In the genomic region with DNA sequence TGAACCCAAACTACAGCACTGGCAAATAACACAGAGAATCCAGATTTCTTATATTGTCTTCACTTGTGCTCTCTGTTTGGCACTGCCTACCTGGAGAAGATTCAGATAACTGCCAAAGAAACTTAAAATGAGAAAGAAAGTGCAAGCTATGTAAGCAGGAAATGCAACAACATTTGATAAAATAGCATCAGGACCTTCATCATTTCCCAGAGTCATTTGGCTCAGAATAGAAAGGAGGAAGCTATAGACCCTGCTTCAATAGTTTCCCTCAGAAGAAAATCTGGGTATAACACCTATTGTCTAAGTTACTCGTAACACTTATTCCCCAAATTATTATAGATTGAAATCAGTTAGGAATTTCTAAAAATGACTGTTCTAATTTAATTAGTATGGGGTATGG, we compare ENCODE assay signal across 20 cellular contexts. TPM values are rescaled to one million over a fixed set of nuclear protein-coding genes. Genes with fewer than 3 reads are reported as not detected.
DNase-seq lines count a peak whose midpoint lies in the region; ATAC-seq lines count a peak whose summit lies in the region.
"Had no signal": no experiment of that assay in that cellular context is flagged by ENCODE, and none has a peak within 500 bp of the region (broad histone marks: within the 10 kb centered on the region; RNA-seq: fewer than 3 reads in every experiment).

No MANE protein-coding gene starts in this region.

- H3K27me3 Mint-ChIP-seq in activated CD4-positive, alpha-beta T cell treated with anti-CD3 and anti-CD28 coated beads, Interleukin-2, amount 10 ng/mL, durations not matched to agents 24 days and 14 days, result peaks cover 8% of the 10 kb centered on the region
- no peaks in the 10 kb centered on the region for H3K27me3 Mint-ChIP-seq in activated CD4-positive, alpha-beta memory T cell treated with anti-CD3 and anti-CD28 coated beads for 36 hours
- H3K27me3 Mint-ChIP-seq in naive B cell, result no peaks in the 10 kb centered on the region
- H3K27me3 Mint-ChIP-seq: dendritic cell treated with granulocyte-macrophage colony-stimulating factor and Interleukin-4, amounts not matched to agents 40 ng/mL and 50 ng/mL, for 4 days had no signal

- intact Hi-C loops in activated CD4-positive, alpha-beta T cell treated with anti-CD3 and anti-CD28 coated beads, Interleukin-2, amount 10 ng/mL, durations not matched to agents 24 days and 14 days (cut with micrococcal nuclease), result no loop called here
- intact Hi-C loops in activated CD4-positive, alpha-beta memory T cell treated with anti-CD3 and anti-CD28 coated beads for 36 hours (cut with micrococcal nuclease), result no loop called here

- DNase-seq in activated CD4-positive, alpha-beta T cell treated with anti-CD3 and anti-CD28 coated beads, Interleukin-2, amount 10 ng/mL, durations not matched to agents 24 days and 14 days, result no peak
- DNase-seq in activated CD4-positive, alpha-beta T cell treated with anti-CD3 and anti-CD28 coated beads, Interleukin-2, amount 50 U/mL, for 1 hour, result no peak
- DNase-seq in activated CD4-positive, alpha-beta memory T cell treated with anti-CD3 and anti-CD28 coated beads for 36 hours, result no peak
- DNase-seq in naive B cell, result peak; percentile 12
- no peak for DNase-seq in RPMI8226
- no peak for DNase-seq in SKM-1 (lab: John Stamatoyannopoulos, UW; ENCODE audit: unreplicated experiment)
- DNase-seq: activated CD8-positive, alpha-beta memory T cell treated with anti-CD3 and anti-CD28 coated beads for 24 hours; Caco-2; erythroblast; left ventricle myocardium superior; MG63; NCI-H187 treated with DMSO at 0.1 percent for 48 hours; NCI-H446 treated with DMSO at 0.1 percent for 48 hours; ovary; SIG-M5; stimulated activated CD4-positive, alpha-beta T cell treated with anti-CD3 and anti-CD28 coated beads, Interleukin-1b, Interleukin-23, amount 100 ng/mL, for 48 hours had no signal

- CTCF ChIA-PET in activated CD4-positive, alpha-beta memory T cell treated with anti-CD3 and anti-CD28 coated beads for 36 hours (lab: Charles Lee), result interaction anchor here (1.1 kb wide), 1 partner anchor 270 kb away, joined by 3 read pairs; a partner anchor contains a TSS

- peaks cover 11% of the 10 kb centered on the region for H3K4me1 Mint-ChIP-seq in activated CD4-positive, alpha-beta T cell treated with anti-CD3 and anti-CD28 coated beads, Interleukin-2, amount 10 ng/mL, durations not matched to agents 24 days and 14 days
- H3K4me1 Mint-ChIP-seq in activated CD4-positive, alpha-beta memory T cell treated with anti-CD3 and anti-CD28 coated beads for 36 hours (ENCODE audit: low read depth), result peaks cover 19% of the 10 kb centered on the region
- peaks cover 11 to 38% (median 20%) of the 10 kb centered on the region in 3 donors for H3K4me1 Mint-ChIP-seq in naive B cell

- H3K4me3 Mint-ChIP-seq in activated CD4-positive, alpha-beta T cell treated with anti-CD3 and anti-CD28 coated beads, Interleukin-2, amount 10 ng/mL, durations not matched to agents 24 days and 14 days, result peak overlapping the region; percentile 47
- H3K4me3 Mint-ChIP-seq in activated CD4-positive, alpha-beta memory T cell treated with anti-CD3 and anti-CD28 coated beads for 36 hours, result no peak overlapping the region
- peak overlapping the region; percentile 42 to 82 (median 66) for H3K4me3 Mint-ChIP-seq in naive B cell
- H3K4me3 Mint-ChIP-seq: dendritic cell treated with granulocyte-macrophage colony-stimulating factor and Interleukin-4, amounts not matched to agents 40 ng/mL and 50 ng/mL, for 4 days had no signal

- peak overlapping the region; percentile 63 for H3K27ac Mint-ChIP-seq in activated CD4-positive, alpha-beta T cell treated with anti-CD3 and anti-CD28 coated beads, Interleukin-2, amount 10 ng/mL, durations not matched to agents 24 days and 14 days
- peak overlapping the region; percentile 67 for H3K27ac Mint-ChIP-seq in activated CD4-positive, alpha-beta memory T cell treated with anti-CD3 and anti-CD28 coated beads for 36 hours
- peak overlapping the region; percentile 5 to 89 (median 74) for H3K27ac Mint-ChIP-seq in naive B cell
- H3K27ac Mint-ChIP-seq: dendritic cell treated with granulocyte-macrophage colony-stimulating factor and Interleukin-4, amounts not matched to agents 40 ng/mL and 50 ng/mL, for 4 days had no signal

- POLR2A ChIA-PET in activated CD4-positive, alpha-beta memory T cell treated with anti-CD3 and anti-CD28 coated beads for 36 hours (lab: Charles Lee), result no interaction called here

- ATAC-seq in GM19035 (IDR thresholded peaks at IDR 0.05; ENCODE audit: unreplicated experiment), result peak; percentile 13
- peak; percentile 64 to 75 for ATAC-seq in naive B cell (ENCODE audit: low read depth in 2 of 2)
- no peak for ATAC-seq in HG03159 (IDR thresholded peaks at IDR 0.05; ENCODE audit: unreplicated experiment)
- ATAC-seq: left ventricle myocardium superior, sciatic nerve had no signal

- H3K9me3 Mint-ChIP-seq in activated CD4-positive, alpha-beta T cell treated with anti-CD3 and anti-CD28 coated beads, Interleukin-2, amount 10 ng/mL, durations not matched to agents 24 days and 14 days, result no peaks in the 10 kb centered on the region
- peaks cover 12% of the 10 kb centered on the region for H3K9me3 Mint-ChIP-seq in activated CD4-positive, alpha-beta memory T cell treated with anti-CD3 and anti-CD28 coated beads for 36 hours
- peaks cover 0 to 11% (median 8%) of the 10 kb centered on the region in 7 donors for H3K9me3 Mint-ChIP-seq in naive B cell

- peaks cover 2% of the 10 kb centered on the region for H3K36me3 Mint-ChIP-seq in activated CD4-positive, alpha-beta T cell treated with anti-CD3 and anti-CD28 coated beads, Interleukin-2, amount 10 ng/mL, durations not matched to agents 24 days and 14 days (ENCODE audit: low read depth)
- H3K36me3 Mint-ChIP-seq in activated CD4-positive, alpha-beta memory T cell treated with anti-CD3 and anti-CD28 coated beads for 36 hours, result peaks cover 2% of the 10 kb centered on the region
- peaks cover 0 to 7% of the 10 kb centered on the region in 2 donors for H3K36me3 Mint-ChIP-seq in naive B cell

RNA-seq across cellular contexts. Expression of a gene that starts 56.2 kb away (rescaled TPM):
- 0.26 TPM in 1 of 2 replicates, not detected in the other for total RNA-seq in activated CD4-positive, alpha-beta T cell treated with anti-CD3 and anti-CD28 coated beads, Interleukin-2, amount 10 ng/mL, durations not matched to agents 24 days and 14 days
- under 1 TPM in 1 of 2 experiments, not detected in 1; 0.15 TPM for total RNA-seq in activated CD4-positive, alpha-beta memory T cell treated with anti-CD3 and anti-CD28 coated beads for 36 hours
- polyA plus RNA-seq in naive B cell (ENCODE audit: low read depth in 6 of 6), result under 1 TPM in 3 of 6 donors, not detected in 3; 0.20 to 0.37 (median 0.22) TPM
